In the genomic region with DNA sequence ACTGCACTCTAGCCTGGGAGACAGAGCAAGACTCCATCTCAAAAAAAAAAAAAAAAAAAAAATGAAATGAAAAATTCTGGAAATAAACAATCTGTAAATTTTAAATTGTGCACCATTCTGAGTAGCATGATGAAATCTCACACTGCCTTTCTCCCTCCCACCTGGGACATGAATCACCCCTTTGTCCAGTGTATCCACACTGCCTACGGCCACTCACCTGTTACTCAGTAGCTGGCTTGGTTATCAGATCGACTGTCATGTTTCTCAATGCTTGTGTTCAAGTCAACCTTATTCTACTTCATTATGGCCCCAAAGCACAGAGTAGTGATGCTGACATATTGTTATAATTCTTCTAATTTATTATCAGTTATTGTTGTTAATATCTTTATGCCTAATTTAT, we compare ENCODE assay signal across 29 cellular contexts. TPM values are rescaled to one million over a fixed set of nuclear protein-coding genes. Genes with fewer than 3 reads are reported as not detected.
DNase-seq lines count a peak whose midpoint lies in the region; ATAC-seq, FAIRE-seq and TF ChIP-seq lines count a peak whose summit lies in the region.
"Had no signal": no experiment of that assay in that cellular context is flagged by ENCODE, and none has a peak within 500 bp of the region (broad histone marks: within the 10 kb centered on the region; RNA-seq: fewer than 3 reads in every experiment).

No MANE protein-coding gene starts in this region.

- H3K27me3 Mint-ChIP-seq in Calu3 (ENCODE audit: unreplicated experiment) (no peaks in the 10 kb centered on the region), nephron progenitor cell (ENCODE audit: low read depth, poor library complexity) (peaks cover 11% of the 10 kb centered on the region)
- peaks cover 13% of the 10 kb centered on the region for H3K27me3 Mint-ChIP-seq in activated T-cell treated with anti-CD3 and anti-CD28 coated beads, Interleukin-2, amount 50 U/mL, for 72 hours (ENCODE audit: low read depth)

- TF ChIP-seq CTCF in Calu3 (IDR thresholded peaks at IDR 0.05; ENCODE audit: unreplicated experiment) = no peak
- no peak for TF ChIP-seq CTCF in PC-3 (conservative IDR thresholded peaks at IDR 0.05; ENCODE audit: low read depth, low read length)
- no peak for TF ChIP-seq CTCF in bronchial epithelial cell (IDR thresholded peaks at IDR 0.05; ENCODE audit: insufficient read depth, low read length, severe bottlenecking)
- TF ChIP-seq CTCF in nephron progenitor cell (IDR thresholded peaks at IDR 0.05) = no peak

- H3K4me1 ChIP-seq in PC-3 (ENCODE audit: insufficient read depth, low read length) = no peaks in the 10 kb centered on the region
- H3K4me1 ChIP-seq: A549, Caco-2 had no signal

- H3K4me2 ChIP-seq in PC-3 (ENCODE audit: low read length) = no peak overlapping the region
- H3K4me2 ChIP-seq: A549 had no signal

- H3K36me3 ChIP-seq in PC-3 (ENCODE audit: low read depth, low read length) = no peaks in the 10 kb centered on the region
- H3K36me3 ChIP-seq in bronchial epithelial cell (ENCODE audit: control insufficient read depth, insufficient read depth, low read length) = peaks cover 3% of the 10 kb centered on the region

- H3K27ac ChIP-seq in PC-3 (ENCODE audit: low read length) = no peak overlapping the region
- H3K27ac ChIP-seq: A549, HL-60 had no signal

- H3K79me2 ChIP-seq in PC-3 (ENCODE audit: low read length) = no peaks in the 10 kb centered on the region

- intact Hi-C loops in Calu3 (cut with micrococcal nuclease; ENCODE audit: unreplicated experiment) = no loop called here
- intact Hi-C loops in PC-3 (cut with micrococcal nuclease) = no loop called here

- POLR2A ChIA-PET in PC-3 (lab: Charles Lee; ENCODE audit: unreplicated experiment) = no interaction called here

- H3K9me3 Mint-ChIP-seq in Calu3 (ENCODE audit: low read depth, unreplicated experiment) (no peaks in the 10 kb centered on the region), nephron progenitor cell (no peaks in the 10 kb centered on the region)
- no peaks in the 10 kb centered on the region for H3K9me3 Mint-ChIP-seq in activated T-cell treated with anti-CD3 and anti-CD28 coated beads, Interleukin-2, amount 50 U/mL, for 72 hours

- H3K27ac Mint-ChIP-seq in Calu3 (ENCODE audit: unreplicated experiment) (no peak overlapping the region), nephron progenitor cell (peak overlapping the region; percentile 50)
- H3K27ac Mint-ChIP-seq in activated T-cell treated with anti-CD3 and anti-CD28 coated beads, Interleukin-2, amount 50 U/mL, for 72 hours = no peak overlapping the region
- H3K27ac Mint-ChIP-seq: CD4-positive, alpha-beta memory T cell had no signal

- H4K20me1 ChIP-seq in PC-3 (ENCODE audit: low read length) = no peaks in the 10 kb centered on the region

- FAIRE-seq in bronchial epithelial cell (lab: Jason Lieb, UNC) = no peak
- FAIRE-seq: A549, GM12892 had no signal

- CTCF ChIA-PET in Calu3 (lab: Charles Lee) (interaction anchor here (0.6 to 1.1 kb wide), 4 partner anchors 77 to 718 kb away, joined by 3 read pairs; partner anchors contain the start of gene PLEKHG1), PC-3 (lab: Charles Lee) (no interaction called here)

- DNase-seq in Calu3 = peak; percentile 8
- DNase-seq in PC-3 = peak; percentile 76
- DNase-seq in bronchial epithelial cell (ENCODE audit: low read depth) = peak; percentile 67
- no peak for DNase-seq in nephron progenitor cell
- no peak for DNase-seq in DMS 273 (lab: John Stamatoyannopoulos, UW; ENCODE audit: unreplicated experiment)
- no peak for DNase-seq in activated T-cell treated with anti-CD3 and anti-CD28 coated beads, Interleukin-2, amount 50 U/mL, for 72 hours
- no peak for DNase-seq in NCI-H2196 treated with DMSO at 0.1 percent for 48 hours (lab: John Stamatoyannopoulos, UW; ENCODE audit: unreplicated experiment)
- DNase-seq: AML-193; C1 segment of cervical spinal cord; Caco-2; CD4-positive, alpha-beta memory T cell; DMS79 treated with DMSO at 0.1 percent for 48 hours; GF-D8; GOT3; HCEC 1CT; Karpas-422; NCI-H1092 treated with DMSO at 0.1 percent for 48 hours; NCI-H1436; NCI-H187 treated with DMSO at 0.1 percent for 48 hours; NCI-H2171 treated with DMSO at 0.1 percent for 48 hours; NCI-H446; NCI-H524 treated with DMSO at 0.1 percent for 48 hours; NCI-H774; NK-92 treated with Interleukin-12 subunit alpha and Interleukin-12 subunit beta, amount 100 ng/mL, for 24 hours; RPMI8226; SHP77 treated with DMSO at 0.1 percent for 48 hours had no signal

- no peaks in the 10 kb centered on the region for H3K9me2 ChIP-seq in PC-3 (replicated peaks; ENCODE audit: low read length)

- H2AFZ ChIP-seq in PC-3 (ENCODE audit: low read length) = no peak overlapping the region

- H3K4me3 Mint-ChIP-seq in Calu3 (ENCODE audit: low read depth, unreplicated experiment) = no peak overlapping the region
- H3K4me3 Mint-ChIP-seq in nephron progenitor cell = no peak overlapping the region
- H3K4me3 Mint-ChIP-seq in activated T-cell treated with anti-CD3 and anti-CD28 coated beads, Interleukin-2, amount 50 U/mL, for 72 hours = no peak overlapping the region
- H3K4me3 Mint-ChIP-seq: CD4-positive, alpha-beta memory T cell had no signal

- no peaks in the 10 kb centered on the region for H3K9me3 ChIP-seq in PC-3 (ENCODE audit: low read length)
- H3K9me3 ChIP-seq: A549, Caco-2 had no signal

- peak; percentile 69 for ATAC-seq in PC-3
- no peak for ATAC-seq in activated T-cell treated with anti-CD3 and anti-CD28 coated beads, Interleukin-2, amount 50 U/mL, for 72 hours (replicated peaks in 1 of 2)
- ATAC-seq: A549 had no signal

- H3K9ac ChIP-seq in PC-3 (ENCODE audit: low read length) = no peak overlapping the region

- no peaks in the 10 kb centered on the region for H3K27me3 ChIP-seq in PC-3 (ENCODE audit: low read length)
- H3K27me3 ChIP-seq in bronchial epithelial cell (ENCODE audit: control insufficient read depth, insufficient read depth, low read length) = no peaks in the 10 kb centered on the region

- H3K4me3 ChIP-seq in PC-3 (ENCODE audit: low read length) (no peak overlapping the region), bronchial epithelial cell (ENCODE audit: low read depth, low read length) (no peak overlapping the region)
- H3K4me3 ChIP-seq: A549 had no signal

- BruUV-seq in Calu3 (replicated peaks; lab: Mats Ljungman, UMichigan) (no TSS peak), PC-3 (replicated peaks; lab: Mats Ljungman, UMichigan) (no TSS peak)

- no peaks in the 10 kb centered on the region for H3F3A ChIP-seq in PC-3 (ENCODE audit: low read length, unreplicated experiment)

- H3K36me3 Mint-ChIP-seq in Calu3 (ENCODE audit: insufficient read depth, unreplicated experiment) (peaks cover 16% of the 10 kb centered on the region), nephron progenitor cell (ENCODE audit: low read depth) (peaks cover 40% of the 10 kb centered on the region)
- H3K36me3 Mint-ChIP-seq in activated T-cell treated with anti-CD3 and anti-CD28 coated beads, Interleukin-2, amount 50 U/mL, for 72 hours (ENCODE audit: insufficient read depth in 2 of 2) = peaks cover 0 to 2% of the 10 kb centered on the region in 2 donors
- H3K36me3 Mint-ChIP-seq: CD4-positive, alpha-beta memory T cell had no signal

- peaks cover 3% of the 10 kb centered on the region for H3K4me1 Mint-ChIP-seq in Calu3 (ENCODE audit: low read depth, unreplicated experiment)
- peaks cover 5% of the 10 kb centered on the region for H3K4me1 Mint-ChIP-seq in nephron progenitor cell
- peaks cover 4% of the 10 kb centered on the region for H3K4me1 Mint-ChIP-seq in activated T-cell treated with anti-CD3 and anti-CD28 coated beads, Interleukin-2, amount 50 U/mL, for 72 hours (ENCODE audit: low read depth)
- H3K4me1 Mint-ChIP-seq: CD4-positive, alpha-beta memory T cell had no signal

RNA-seq across cellular contexts. Expression of gene MTHFD1L, which starts 58.7 kb away (rescaled TPM):
- total RNA-seq in Calu3 (2022) (37.2 and 47.8 TPM in 2 replicates), PC-3 (2014; rRNA removed) (11.9 and 17.5 TPM in 2 replicates), bronchial epithelial cell (52.0 and 53.2 TPM in 2 replicates)
- total RNA-seq in activated T-cell treated with anti-CD3 and anti-CD28 coated beads, Interleukin-2, amount 50 U/mL, for 72 hours = 100 to 1,000 TPM; 138 to 155 TPM

Comparison
In these comparisons a context has a peak if more than half of its experiments do, and no peak if none do; other contexts are left out.
1. DNase-seq: peak in Calu3 (single experiment), PC-3 (single experiment) and bronchial epithelial cell (single experiment); none in nephron progenitor cell (single experiment), DMS 273 (single experiment), activated T-cell treated with anti-CD3 and anti-CD28 coated beads, Interleukin-2, amount 50 U/mL, for 72 hours (0 of 2) and NCI-H2196 treated with DMSO at 0.1 percent for 48 hours (single experiment).